8 cellular contexts compared by ENCODE assay signal in genomic region chrX:102154900-102155805, GRCh38. TPM values are rescaled to one million over a fixed set of nuclear protein-coding genes. Genes with fewer than 3 reads are reported as not detected.
A peak's percentile ranks its signal among the peaks of the same experiment; 100 is the strongest.
DNase-seq lines count a peak whose midpoint lies in the region; ATAC-seq and TF ChIP-seq lines count a peak whose summit lies in the region.

No MANE protein-coding gene starts in this region.

- H2AK5ac ChIP-seq in mesenchymal stem cell (ENCODE audit: low read length, severe bottlenecking), result no peak overlapping the region

- no peak overlapping the region for H2AFZ ChIP-seq in mesenchymal stem cell (ENCODE audit: low read depth, low read length)

- H3K27ac ChIP-seq in C4-2B (peak overlapping the region; percentile 31; the same call in 1 of the 2 replicates), mesenchymal stem cell (ENCODE audit: low read length, poor library complexity, severe bottlenecking) (no peak overlapping the region)

- no peak overlapping the region for H4K91ac ChIP-seq in mesenchymal stem cell (ENCODE audit: low read length)

- peaks cover 2% of the 10 kb centered on the region for H3K27me3 Mint-ChIP-seq in activated naive CD8-positive, alpha-beta T cell
- peaks cover 2 to 16% (median 6%) of the 10 kb centered on the region in 3 donors for H3K27me3 Mint-ChIP-seq in immature natural killer cell (ENCODE audit: low read depth in 3 of 3)

- 90% methylated on average over 19 of the region's 32 CpGs for WGBS in mesenchymal stem cell

- H3K4me3 ChIP-seq in mesenchymal stem cell (ENCODE audit: insufficient read depth in 1 of 2, low read depth in 1 of 2, low read length in 2 of 2), result peak overlapping the region in 1 of 2 experiments; percentile 68

- H3K9ac ChIP-seq in mesenchymal stem cell (ENCODE audit: low read length), result no peak overlapping the region

- no peaks in the 10 kb centered on the region for H3K9me3 Mint-ChIP-seq in activated naive CD8-positive, alpha-beta T cell (ENCODE audit: low read depth)
- peaks cover 0 to 1% (median 0%) of the 10 kb centered on the region in 6 donors for H3K9me3 Mint-ChIP-seq in immature natural killer cell

- peak; percentile 50 for ATAC-seq in GM21723 (IDR thresholded peaks at IDR 0.05; ENCODE audit: unreplicated experiment)

- no peaks in the 10 kb centered on the region for H3K36me3 Mint-ChIP-seq in activated naive CD8-positive, alpha-beta T cell
- peaks cover 0 to 4% (median 0%) of the 10 kb centered on the region in 3 donors for H3K36me3 Mint-ChIP-seq in immature natural killer cell

- H3K9me3 ChIP-seq in mesenchymal stem cell (ENCODE audit: control insufficient read depth, low read length), result peaks cover under 1% of the 10 kb centered on the region

- peak overlapping the region; percentile 96 for H3K4me3 Mint-ChIP-seq in activated naive CD8-positive, alpha-beta T cell
- H3K4me3 Mint-ChIP-seq in immature natural killer cell, result peak overlapping the region; percentile 91 to 98 (median 92)

- H2BK5ac ChIP-seq in mesenchymal stem cell (ENCODE audit: low read depth, low read length, poor library complexity, severe bottlenecking), result no peak overlapping the region

- H3K4me1 ChIP-seq in mesenchymal stem cell (ENCODE audit: control insufficient read depth, insufficient read depth, low read depth, low read length), result no peaks in the 10 kb centered on the region

- no peak overlapping the region for H3K14ac ChIP-seq in mesenchymal stem cell (ENCODE audit: low read length in 2 of 2)

- DNase-seq in NCI-H1694 (lab: John Stamatoyannopoulos, UW) (peak; percentile 19), immature natural killer cell (peak; percentile 3 to 16 (median 9)), mesenchymal stem cell (no peak), HuH-7.5 (ENCODE audit: low spot score) (no peak)
- DNase-seq in stimulated activated CD4-positive, alpha-beta T cell treated with anti-CD3 and anti-CD28 coated beads, Interleukin-4, amount 100 ng/mL, for 24 hours, result peak; percentile 7

- H3K18ac ChIP-seq in mesenchymal stem cell (ENCODE audit: low read depth in 1 of 2, low read length in 2 of 2), result no peak overlapping the region

- H4K8ac ChIP-seq in mesenchymal stem cell (ENCODE audit: low read length), result no peak overlapping the region

- H3K23ac ChIP-seq in mesenchymal stem cell (ENCODE audit: low read length in 2 of 2), result no peak overlapping the region

- TF ChIP-seq CTCF in C4-2B (conservative IDR thresholded peaks at IDR 0.05), result no peak

- peaks cover 0 to 19% of the 10 kb centered on the region in 2 experiments for H3K27me3 ChIP-seq in mesenchymal stem cell (ENCODE audit: control insufficient read depth in 1 of 2, insufficient read depth in 1 of 2, low read length in 2 of 2)

- H3K4me2 ChIP-seq in mesenchymal stem cell (ENCODE audit: low read length, poor library complexity, severe bottlenecking), result no peak overlapping the region

- no peak overlapping the region for H3K4ac ChIP-seq in mesenchymal stem cell (ENCODE audit: low read depth in 1 of 2, low read length in 2 of 2)

- H3K4me1 Mint-ChIP-seq in activated naive CD8-positive, alpha-beta T cell (ENCODE audit: low read depth), result peaks cover 10% of the 10 kb centered on the region
- peaks cover 12 to 22% of the 10 kb centered on the region in 2 donors for H3K4me1 Mint-ChIP-seq in immature natural killer cell

- no peak overlapping the region for H2BK12ac ChIP-seq in mesenchymal stem cell (ENCODE audit: low read length in 2 of 2)

- H3K79me1 ChIP-seq in mesenchymal stem cell (replicated peaks; ENCODE audit: low read length, poor library complexity, severe bottlenecking), result no peaks in the 10 kb centered on the region

- no peaks in the 10 kb centered on the region for H3K36me3 ChIP-seq in mesenchymal stem cell (ENCODE audit: control insufficient read depth in 1 of 2, insufficient read depth in 2 of 2, low read depth in 1 of 2, low read length in 2 of 2)

- peak overlapping the region; percentile 88 for H3K27ac Mint-ChIP-seq in activated naive CD8-positive, alpha-beta T cell
- H3K27ac Mint-ChIP-seq in immature natural killer cell, result peak overlapping the region; percentile 61 to 93 (median 88)

- H2BK15ac ChIP-seq in mesenchymal stem cell (ENCODE audit: low read depth, poor library complexity, severe bottlenecking), result no peak overlapping the region

- no peak overlapping the region for H2BK120ac ChIP-seq in mesenchymal stem cell (ENCODE audit: low read depth, low read length)

RNA-seq across cellular contexts. Expression of gene BEX5, which starts 0.6 kb away (rescaled TPM):
- 1 to 10 TPM; 1.9 to 5.3 (median 4.2) TPM for polyA plus RNA-seq in immature natural killer cell
- polyA plus RNA-seq in mesenchymal stem cell (2013, experiment 1 of 2), result not detected
- polyA plus RNA-seq in mesenchymal stem cell (2013, experiment 2 of 2), result not detected

RNA-seq across cellular contexts. Expression of gene TCEAL6, which starts 12.9 kb away (rescaled TPM):
- polyA plus RNA-seq in immature natural killer cell, result not detected
- not detected for polyA plus RNA-seq in mesenchymal stem cell (2013, experiment 1 of 2)
- polyA plus RNA-seq in mesenchymal stem cell (2013, experiment 2 of 2), result not detected

RNA-seq across cellular contexts. Expression of gene TCEAL2, which starts 29.7 kb away (rescaled TPM):
- not detected for polyA plus RNA-seq in immature natural killer cell
- not detected for polyA plus RNA-seq in mesenchymal stem cell (2013, experiment 1 of 2)
- polyA plus RNA-seq in mesenchymal stem cell (2013, experiment 2 of 2), result not detected

RNA-seq across cellular contexts. Expression of gene TCP11X1, which starts 59.9 kb away (rescaled TPM):
- not detected for polyA plus RNA-seq in immature natural killer cell
- polyA plus RNA-seq in mesenchymal stem cell (2013, experiment 1 of 2), result not detected
- not detected for polyA plus RNA-seq in mesenchymal stem cell (2013, experiment 2 of 2)

Comparison
In these comparisons a context has a peak if more than half of its experiments do, and no peak if none do; other contexts are left out.
1. DNase-seq: peak in NCI-H1694 (single experiment), immature natural killer cell (3 of 3) and stimulated activated CD4-positive, alpha-beta T cell treated with anti-CD3 and anti-CD28 coated beads, Interleukin-4, amount 100 ng/mL, for 24 hours (single experiment); none in mesenchymal stem cell (single experiment) and HuH-7.5 (single experiment).